In the genomic region with DNA sequence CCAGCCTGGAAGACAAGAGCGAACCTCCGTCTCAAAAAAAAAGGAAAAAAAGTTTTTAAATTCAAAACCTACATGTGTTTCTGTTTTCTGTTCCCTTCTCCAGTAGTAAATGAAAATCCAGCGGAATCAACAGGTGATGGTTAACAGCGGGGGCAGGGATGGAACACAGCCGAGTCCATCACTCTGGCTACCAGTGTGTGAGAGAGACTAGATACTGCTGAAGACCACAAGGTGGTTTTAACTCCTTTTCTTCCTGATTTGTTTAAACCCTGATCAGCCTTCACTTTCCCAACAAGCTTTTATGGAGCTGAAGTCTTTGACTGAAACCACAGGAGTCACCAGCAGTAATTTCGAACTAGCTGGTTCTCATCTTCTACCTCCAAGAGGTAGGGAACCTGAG, we compare ENCODE assay signal across 15 cellular contexts. TPM values are rescaled to one million over a fixed set of nuclear protein-coding genes. Genes with fewer than 3 reads are reported as not detected.
DNase-seq lines count a peak whose midpoint lies in the region; ATAC-seq and TF ChIP-seq lines count a peak whose summit lies in the region.
"Had no signal": no experiment of that assay in that cellular context is flagged by ENCODE, and none has a peak within 500 bp of the region (broad histone marks: within the 10 kb centered on the region; RNA-seq: fewer than 3 reads in every experiment).

No MANE protein-coding gene starts in this region.

- H3K9ac ChIP-seq in mesendoderm (ENCODE audit: low read length): no peak overlapping the region
- H3K9ac ChIP-seq: BLaER1, GM23248 had no signal

- H3K79me2 ChIP-seq in mesendoderm (ENCODE audit: control insufficient read depth, insufficient read depth, low read length): no peaks in the 10 kb centered on the region

- no peak overlapping the region for H2BK15ac ChIP-seq in mesendoderm (replicated peaks; ENCODE audit: low read depth)

- H3K4me3 ChIP-seq in H7 (ENCODE audit: insufficient read depth, low read depth, low read length) (no peak overlapping the region), mesendoderm (ENCODE audit: low read length) (no peak overlapping the region), mucosa of descending colon (no peak overlapping the region)
- H3K4me3 ChIP-seq: BLaER1, GM23248 had no signal

- H4K5ac ChIP-seq in mesendoderm (ENCODE audit: low read length): no peak overlapping the region

- TF ChIP-seq CTCF in WTC11 (IDR thresholded peaks at IDR 0.05) (no peak), progenitor cell of endocrine pancreas (IDR thresholded peaks at IDR 0.05; ENCODE audit: unreplicated experiment) (no peak), mucosa of descending colon (IDR thresholded peaks at IDR 0.05) (no peak)

- intact Hi-C loops in head of caudate nucleus (cut with DNase I) (no loop called here), mucosa of descending colon (cut with DNase I, micrococcal nuclease) (no loop called here)

- no peak overlapping the region for H3K18ac ChIP-seq in mesendoderm (ENCODE audit: low read length)

- no peak overlapping the region for H2BK5ac ChIP-seq in mesendoderm (ENCODE audit: low read length)

- peaks cover 21% of the 10 kb centered on the region for H3K36me3 Mint-ChIP-seq in WTC11
- H3K36me3 Mint-ChIP-seq in progenitor cell of endocrine pancreas (ENCODE audit: insufficient read depth): peaks cover 21% of the 10 kb centered on the region

- CTCF ChIA-PET in WTC11 (lab: Charles Lee): no interaction called here

- H3K36me3 ChIP-seq in H7 (replicated peaks; ENCODE audit: control insufficient read depth, insufficient read depth, low read length) (no peaks in the 10 kb centered on the region), mesendoderm (ENCODE audit: control insufficient read depth, insufficient read depth, low read length) (no peaks in the 10 kb centered on the region), mucosa of descending colon (ENCODE audit: low read depth) (no peaks in the 10 kb centered on the region)

- H3K4me1 ChIP-seq in mesendoderm (ENCODE audit: control insufficient read depth, low read depth, low read length): peaks cover 5% of the 10 kb centered on the region
- H3K4me1 ChIP-seq in mucosa of descending colon (ENCODE audit: low read depth): peaks cover 9% of the 10 kb centered on the region
- H3K4me1 ChIP-seq: BLaER1 had no signal

- H3K27ac ChIP-seq in mesendoderm (ENCODE audit: low read depth, low read length): no peak overlapping the region
- H3K27ac ChIP-seq: BLaER1, GM23248 had no signal

- no peak overlapping the region for H2BK120ac ChIP-seq in mesendoderm (ENCODE audit: low read depth, low read length)

- peaks cover 2% of the 10 kb centered on the region for H3K79me1 ChIP-seq in mesendoderm (ENCODE audit: low read length)

- ATAC-seq in WTC11 (peak; percentile 68), mucosa of descending colon (no peak)

- H3K9me3 Mint-ChIP-seq in WTC11 (peaks cover 22% of the 10 kb centered on the region), progenitor cell of endocrine pancreas (ENCODE audit: low read depth) (peaks cover 14% of the 10 kb centered on the region)

- no peak overlapping the region for H3K4me3 Mint-ChIP-seq in WTC11
- no peak overlapping the region for H3K4me3 Mint-ChIP-seq in progenitor cell of endocrine pancreas (ENCODE audit: low read depth)
- H3K4me3 Mint-ChIP-seq: CD14-positive monocyte; CD4-positive, alpha-beta memory T cell had no signal

- no peak overlapping the region for H3K4ac ChIP-seq in mesendoderm (ENCODE audit: low read depth, low read length)

- no peak overlapping the region for H3K56ac ChIP-seq in mesendoderm (ENCODE audit: low read length)

- peaks cover 14% of the 10 kb centered on the region for H3K4me1 Mint-ChIP-seq in WTC11
- no peaks in the 10 kb centered on the region for H3K4me1 Mint-ChIP-seq in progenitor cell of endocrine pancreas (ENCODE audit: low read depth)
- H3K4me1 Mint-ChIP-seq: CD14-positive monocyte; CD4-positive, alpha-beta memory T cell had no signal

- no peak overlapping the region for H2AK5ac ChIP-seq in mesendoderm (ENCODE audit: low read length)

- WGBS in mesendoderm (ENCODE audit: extremely low coverage, insufficient coverage, low lambda C conversion rate): no CpG with 5 or more reads among the region's 6 CpGs

- H4K8ac ChIP-seq in mesendoderm (ENCODE audit: low read depth, low read length): no peak overlapping the region

- DNase-seq in H7 (peak; percentile 5), WTC11 (ENCODE audit: low spot score) (no peak), mesendoderm (peak; percentile 33), progenitor cell of endocrine pancreas (ENCODE audit: low spot score, unreplicated experiment) (no peak), head of caudate nucleus (no peak), mucosa of descending colon (no peak), NCI-H1092 (lab: John Stamatoyannopoulos, UW) (no peak)
- DNase-seq: 8988T; CD4-positive, alpha-beta memory T cell; DMS153; DMS79; GDM1; GM23248 had no signal

- no peak overlapping the region for H3K23ac ChIP-seq in mesendoderm (ENCODE audit: low read length)

- no peaks in the 10 kb centered on the region for H3K27me3 ChIP-seq in H7 (ENCODE audit: control insufficient read depth, insufficient read depth, low read length)
- H3K27me3 ChIP-seq in mesendoderm (ENCODE audit: insufficient read depth, low read length, poor library complexity): no peaks in the 10 kb centered on the region
- H3K27me3 ChIP-seq: BLaER1 had no signal

- H3K27ac Mint-ChIP-seq in WTC11: peak overlapping the region; percentile 69
- peak overlapping the region; percentile 23 for H3K27ac Mint-ChIP-seq in progenitor cell of endocrine pancreas
- H3K27ac Mint-ChIP-seq: CD14-positive monocyte; CD4-positive, alpha-beta memory T cell had no signal

- POLR2A ChIA-PET in WTC11 (lab: Charles Lee): no interaction called here

- H3K4me2 ChIP-seq in mesendoderm (ENCODE audit: low read length): no peak overlapping the region
- H3K4me2 ChIP-seq: BLaER1 had no signal

- no peaks in the 10 kb centered on the region for H3K27me3 Mint-ChIP-seq in WTC11 (ENCODE audit: low read depth)
- no peaks in the 10 kb centered on the region for H3K27me3 Mint-ChIP-seq in progenitor cell of endocrine pancreas
- H3K27me3 Mint-ChIP-seq: CD4-positive, alpha-beta memory T cell had no signal

- H3K9me3 ChIP-seq in mucosa of descending colon: peaks cover 9% of the 10 kb centered on the region

TF ChIP-seq in WTC11, 78 proteins besides CTCF, POLR2A, EP300 and RAD21 (continues in another document):
- TF ChIP-seq ZNF219 (CRISPR knock-in tag; IDR thresholded peaks at IDR 0.05; ENCODE audit: borderline replicate concordance) (no peak), ZNF396 (CRISPR knock-in tag; IDR thresholded peaks at IDR 0.05; ENCODE audit: borderline replicate concordance) (no peak), IRF1 (CRISPR knock-in tag; IDR thresholded peaks at IDR 0.05) (no peak), JAZF1 (CRISPR knock-in tag; IDR thresholded peaks at IDR 0.05) (no peak), NR1H2 (CRISPR knock-in tag; IDR thresholded peaks at IDR 0.05) (no peak)
- TF ChIP-seq, protein P1, sequence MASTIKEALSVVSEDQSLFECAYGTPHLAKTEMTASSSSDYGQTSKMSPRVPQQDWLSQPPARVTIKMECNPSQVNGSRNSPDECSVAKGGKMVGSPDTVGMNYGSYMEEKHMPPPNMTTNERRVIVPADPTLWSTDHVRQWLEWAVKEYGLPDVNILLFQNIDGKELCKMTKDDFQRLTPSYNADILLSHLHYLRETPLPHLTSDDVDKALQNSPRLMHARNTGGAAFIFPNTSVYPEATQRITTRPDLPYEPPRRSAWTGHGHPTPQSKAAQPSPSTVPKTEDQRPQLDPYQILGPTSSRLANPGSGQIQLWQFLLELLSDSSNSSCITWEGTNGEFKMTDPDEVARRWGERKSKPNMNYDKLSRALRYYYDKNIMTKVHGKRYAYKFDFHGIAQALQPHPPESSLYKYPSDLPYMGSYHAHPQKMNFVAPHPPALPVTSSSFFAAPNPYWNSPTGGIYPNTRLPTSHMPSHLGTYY (CRISPR knock-in tag; IDR thresholded peaks at IDR 0.05): no peak
- TF ChIP-seq, protein P2, sequence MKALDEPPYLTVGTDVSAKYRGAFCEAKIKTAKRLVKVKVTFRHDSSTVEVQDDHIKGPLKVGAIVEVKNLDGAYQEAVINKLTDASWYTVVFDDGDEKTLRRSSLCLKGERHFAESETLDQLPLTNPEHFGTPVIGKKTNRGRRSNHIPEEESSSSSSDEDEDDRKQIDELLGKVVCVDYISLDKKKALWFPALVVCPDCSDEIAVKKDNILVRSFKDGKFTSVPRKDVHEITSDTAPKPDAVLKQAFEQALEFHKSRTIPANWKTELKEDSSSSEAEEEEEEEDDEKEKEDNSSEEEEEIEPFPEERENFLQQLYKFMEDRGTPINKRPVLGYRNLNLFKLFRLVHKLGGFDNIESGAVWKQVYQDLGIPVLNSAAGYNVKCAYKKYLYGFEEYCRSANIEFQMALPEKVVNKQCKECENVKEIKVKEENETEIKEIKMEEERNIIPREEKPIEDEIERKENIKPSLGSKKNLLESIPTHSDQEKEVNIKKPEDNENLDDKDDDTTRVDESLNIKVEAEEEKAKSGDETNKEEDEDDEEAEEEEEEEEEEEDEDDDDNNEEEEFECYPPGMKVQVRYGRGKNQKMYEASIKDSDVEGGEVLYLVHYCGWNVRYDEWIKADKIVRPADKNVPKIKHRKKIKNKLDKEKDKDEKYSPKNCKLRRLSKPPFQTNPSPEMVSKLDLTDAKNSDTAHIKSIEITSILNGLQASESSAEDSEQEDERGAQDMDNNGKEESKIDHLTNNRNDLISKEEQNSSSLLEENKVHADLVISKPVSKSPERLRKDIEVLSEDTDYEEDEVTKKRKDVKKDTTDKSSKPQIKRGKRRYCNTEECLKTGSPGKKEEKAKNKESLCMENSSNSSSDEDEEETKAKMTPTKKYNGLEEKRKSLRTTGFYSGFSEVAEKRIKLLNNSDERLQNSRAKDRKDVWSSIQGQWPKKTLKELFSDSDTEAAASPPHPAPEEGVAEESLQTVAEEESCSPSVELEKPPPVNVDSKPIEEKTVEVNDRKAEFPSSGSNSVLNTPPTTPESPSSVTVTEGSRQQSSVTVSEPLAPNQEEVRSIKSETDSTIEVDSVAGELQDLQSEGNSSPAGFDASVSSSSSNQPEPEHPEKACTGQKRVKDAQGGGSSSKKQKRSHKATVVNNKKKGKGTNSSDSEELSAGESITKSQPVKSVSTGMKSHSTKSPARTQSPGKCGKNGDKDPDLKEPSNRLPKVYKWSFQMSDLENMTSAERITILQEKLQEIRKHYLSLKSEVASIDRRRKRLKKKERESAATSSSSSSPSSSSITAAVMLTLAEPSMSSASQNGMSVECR (CRISPR knock-in tag; IDR thresholded peaks at IDR 0.05; ENCODE audit: borderline replicate concordance): no peak

RNA-seq across cellular contexts. Expression of gene ARHGAP32, which starts 3.6 kb away (rescaled TPM):
- total RNA-seq in H7 (2014; rRNA removed; shearing (Covaris generic)): 15.6 and 18.4 TPM in 2 replicates
- 22.6 to 25.6 TPM (median 25.3 TPM) in 3 replicates for total RNA-seq in WTC11 (2021)
- polyA plus RNA-seq in mesendoderm (2013, experiment 1 of 2): 6.1 TPM
- polyA plus RNA-seq in mesendoderm (2013, experiment 2 of 2): 6.3 TPM
- 42.3 and 48.0 TPM in 2 replicates for total RNA-seq in progenitor cell of endocrine pancreas
- total RNA-seq in mucosa of descending colon: 10 to 100 TPM; 44.2 to 95.5 (median 62.0) TPM

Comparison
In these comparisons a context has a peak if more than half of its experiments do, and no peak if none do; other contexts are left out.
1. DNase-seq: peak in H7 (single experiment) and mesendoderm (single experiment); none in WTC11 (single experiment), progenitor cell of endocrine pancreas (single experiment), head of caudate nucleus (0 of 42), mucosa of descending colon (0 of 3) and NCI-H1092 (single experiment).